ENCODE assay signal across 7 cellular contexts in genomic region chr17:17119533-17119932, GRCh38.
DNase-seq lines count a peak whose midpoint lies in the region; ATAC-seq and TF ChIP-seq lines count a peak whose summit lies in the region.

No MANE protein-coding gene starts in this region.

- no peak overlapping the region; the same call in 1 of the 2 replicates for H4K91ac ChIP-seq in IMR-90 (ENCODE audit: insufficient read depth, low read depth, low read length)

- peaks cover 93% of the 10 kb centered on the region for H4K20me1 ChIP-seq in IMR-90 (ENCODE audit: insufficient read depth, low read length)

- no peak overlapping the region for H2AFZ ChIP-seq in IMR-90 (replicated peaks; ENCODE audit: low read length, poor library complexity)

- H3K79me1 ChIP-seq in IMR-90 (ENCODE audit: low read depth in 1 of 2, low read length in 2 of 2): peaks cover 50 to 94% of the 10 kb centered on the region in 2 experiments

- TF ChIP-seq RAD21 in IMR-90 (IDR thresholded peaks at IDR 0.05; ENCODE audit: low read length): no peak

- peak overlapping the region; percentile 27; the same call in 1 of the 2 replicates for H3K4me2 ChIP-seq in IMR-90 (ENCODE audit: low read depth, low read length)

- H2BK120ac ChIP-seq in IMR-90 (ENCODE audit: low read depth, low read length): no peak overlapping the region

- no peaks in the 10 kb centered on the region for H3K36me3 Mint-ChIP-seq in activated T-cell treated with anti-CD3 and anti-CD28 coated beads, Interleukin-2, amount 50 U/mL, for 24 hours (ENCODE audit: low read depth)

- H2BK5ac ChIP-seq in IMR-90 (ENCODE audit: low read depth, low read length, poor library complexity, severe bottlenecking): peak overlapping the region; percentile 14

- peak; percentile 86 for DNase-seq in IMR-90
- DNase-seq in activated T-cell treated with anti-CD3 and anti-CD28 coated beads, Interleukin-2, amount 50 U/mL, for 24 hours: peak; percentile 74
- DNase-seq in cardiac muscle cell (ENCODE audit: low read depth in 1 of 2, low spot score in 1 of 2): peak in 1 of 2 donors; percentile 29
- DNase-seq in stimulated activated CD4-positive, alpha-beta T cell treated with anti-CD3 and anti-CD28 coated beads, TNF-alpha, amount 100 ng/mL, for 1 hour (ENCODE audit: low read depth in 3 of 3, low spot score in 1 of 3): peak; percentile 22 to 43 (median 36)
- no peak for DNase-seq in NCI-H146 (lab: John Stamatoyannopoulos, UW)
- no peak for DNase-seq in COLO829 (ENCODE audit: low spot score)
- no peak for DNase-seq in NAMALWA (ENCODE audit: low spot score)

- H4K8ac ChIP-seq in IMR-90 (ENCODE audit: low read depth in 2 of 2, low read length in 2 of 2): peak overlapping the region in 1 of 2 experiments; percentile 59; a peak in 1 of 4 replicates

- TF ChIP-seq CTCF in IMR-90 (conservative IDR thresholded peaks at IDR 0.05; ENCODE audit: low read depth, low read length) (no peak), cardiac muscle cell (IDR thresholded peaks at IDR 0.05; ENCODE audit: low read depth, low read length) (no peak)

- dilution Hi-C loops in IMR-90 (cut with HindIII; ENCODE audit: low sequenced_read_pairs, unreplicated experiment): no loop called here

- TF ChIP-seq POLR2A in IMR-90 (IDR thresholded peaks at IDR 0.05; ENCODE audit: low read depth, low read length): no peak

- peak overlapping the region; percentile 36; the same call in 1 of the 2 replicates for H3K4ac ChIP-seq in IMR-90 (ENCODE audit: low read depth, low read length)

- H4K5ac ChIP-seq in IMR-90 (ENCODE audit: low read depth, low read length): peak overlapping the region; percentile 42; the same call in 1 of the 2 replicates

- H2AK5ac ChIP-seq in IMR-90 (ENCODE audit: low read depth, low read length): peak overlapping the region; percentile 78; the same call in 1 of the 2 replicates

- H3K9me3 ChIP-seq in IMR-90 (ENCODE audit: control insufficient read depth, insufficient read depth, low read length): no peaks in the 10 kb centered on the region
- H3K9me3 ChIP-seq in cardiac muscle cell (ENCODE audit: low read depth): no peaks in the 10 kb centered on the region

- H3K18ac ChIP-seq in IMR-90 (ENCODE audit: low read depth, low read length): no peak overlapping the region

- no TSS peak for BruUV-seq in IMR-90 (replicated peaks; lab: Mats Ljungman, UMichigan)

- no peak overlapping the region for H3K4me3 ChIP-seq in IMR-90 (ENCODE audit: insufficient read depth, low read depth, low read length)
- H3K4me3 ChIP-seq in cardiac muscle cell: no peak overlapping the region

- peak; percentile 54 for ATAC-seq in IMR-90 (ENCODE audit: low read depth)

- H3K4me1 ChIP-seq in IMR-90 (ENCODE audit: control insufficient read depth, insufficient read depth, low read length): peaks cover 31% of the 10 kb centered on the region
- peaks cover 9% of the 10 kb centered on the region for H3K4me1 ChIP-seq in cardiac muscle cell (ENCODE audit: low read depth)

- H3K9ac ChIP-seq in IMR-90 (ENCODE audit: low read depth, low read length): no peak overlapping the region

- H3K27me3 Mint-ChIP-seq in activated T-cell treated with anti-CD3 and anti-CD28 coated beads, Interleukin-2, amount 50 U/mL, for 24 hours: no peaks in the 10 kb centered on the region

- no peaks in the 10 kb centered on the region for H3K9me3 Mint-ChIP-seq in activated T-cell treated with anti-CD3 and anti-CD28 coated beads, Interleukin-2, amount 50 U/mL, for 24 hours

- H3K36me3 ChIP-seq in IMR-90 (ENCODE audit: control insufficient read depth, insufficient read depth, low read length): no peaks in the 10 kb centered on the region
- no peaks in the 10 kb centered on the region for H3K36me3 ChIP-seq in cardiac muscle cell

- no peak overlapping the region for H3K56ac ChIP-seq in IMR-90 (ENCODE audit: extremely low read depth, insufficient read depth, low read length)

- POLR2A ChIA-PET in IMR-90 (lab: Charles Lee; ENCODE audit: unreplicated experiment): no interaction called here

- peak overlapping the region; percentile 7 for H3K4me3 Mint-ChIP-seq in activated T-cell treated with anti-CD3 and anti-CD28 coated beads, Interleukin-2, amount 50 U/mL, for 24 hours

- H2BK15ac ChIP-seq in IMR-90 (ENCODE audit: low read depth, low read length): no peak overlapping the region

- peak overlapping the region; percentile 93 for H3K27ac Mint-ChIP-seq in activated T-cell treated with anti-CD3 and anti-CD28 coated beads, Interleukin-2, amount 50 U/mL, for 24 hours

- H3K9me1 ChIP-seq in IMR-90 (ENCODE audit: insufficient read depth, low read length): peaks cover 65% of the 10 kb centered on the region

- H3K27ac ChIP-seq in IMR-90 (ENCODE audit: insufficient read depth, low read length): peak overlapping the region; percentile 10; the same call in 1 of the 2 replicates
- peak overlapping the region; percentile 69 for H3K27ac ChIP-seq in cardiac muscle cell

- CTCF ChIA-PET in IMR-90 (lab: Yijun Ruan, JAX): interaction anchor here (1.4 to 1.6 kb wide), 2 partner anchors 11 to 22 kb away, joined by 3 to 6 read pairs; no protein-coding TSS in a partner anchor

- peak overlapping the region; percentile 79 for H3K14ac ChIP-seq in IMR-90 (replicated peaks; ENCODE audit: low read depth, low read length)

- WGBS in IMR-90 (ENCODE audit: extremely low coverage in 2 of 2, insufficient read length in 1 of 2), 2 experiments: no CpG with 5 or more reads among the region's 5 CpGs

- in situ Hi-C loops in IMR-90 (cut with MboI; ENCODE audit: low sequenced_read_pairs): no loop called here

- H3K27me3 ChIP-seq in IMR-90 (ENCODE audit: control insufficient read depth, insufficient read depth, low read length) (no peaks in the 10 kb centered on the region), cardiac muscle cell (no peaks in the 10 kb centered on the region)

- peaks cover 90% of the 10 kb centered on the region for H3K4me1 Mint-ChIP-seq in activated T-cell treated with anti-CD3 and anti-CD28 coated beads, Interleukin-2, amount 50 U/mL, for 24 hours (ENCODE audit: low read depth)

- 0 out of 2 replicates have a peak overlapping the region, but pooled peaks have one; percentile 29 for H3K23ac ChIP-seq in IMR-90 (ENCODE audit: low read depth, low read length)

- H2AK9ac ChIP-seq in IMR-90 (replicated peaks; ENCODE audit: low read depth, low read length, poor library complexity): peak overlapping the region; percentile 81

- H2BK20ac ChIP-seq in IMR-90 (ENCODE audit: low read depth, low read length): no peak overlapping the region

- intact Hi-C loops in IMR-90 (cut with micrococcal nuclease): no loop called here

TF ChIP-seq in IMR-90, 13 proteins besides CTCF, POLR2A, EP300 and RAD21:
- no peak for TF ChIP-seq CHD1 (IDR thresholded peaks at IDR 0.05; ENCODE audit: low read depth, low read length)
- TF ChIP-seq MAZ (IDR thresholded peaks at IDR 0.05; ENCODE audit: borderline replicate concordance, low read depth, low read length): no peak
- peak; percentile 67 for TF ChIP-seq MXI1 (IDR thresholded peaks at IDR 0.05; ENCODE audit: borderline replicate concordance, low read depth, low read length)
- TF ChIP-seq BHLHE40 (IDR thresholded peaks at IDR 0.05; ENCODE audit: low read depth, low read length): peak; percentile 91
- TF ChIP-seq NFE2L2 (IDR thresholded peaks at IDR 0.05; ENCODE audit: low read depth, low read length): no peak
- TF ChIP-seq RCOR1 (IDR thresholded peaks at IDR 0.05; ENCODE audit: insufficient replicate concordance, low read length): no peak
- TF ChIP-seq RFX5 (IDR thresholded peaks at IDR 0.05; ENCODE audit: low read depth, low read length): no peak
- peak; percentile 43; the same call in 1 of the 2 replicates for TF ChIP-seq FOS (IDR thresholded peaks at IDR 0.05; ENCODE audit: low read depth, low read length)
- no peak for TF ChIP-seq SMC3 (IDR thresholded peaks at IDR 0.05; ENCODE audit: low read depth, low read length)
- peak; percentile 25; the same call in 1 of the 2 replicates for TF ChIP-seq USF2 (IDR thresholded peaks at IDR 0.05; ENCODE audit: low read depth, low read length)
- peak; percentile 62; the same call in 1 of the 2 replicates for TF ChIP-seq MAFK (IDR thresholded peaks at IDR 0.05; ENCODE audit: low read depth, low read length)
- TF ChIP-seq CEBPB (IDR thresholded peaks at IDR 0.05; ENCODE audit: low read depth, low read length): peak; percentile 24; the same call in 1 of the 2 replicates
- TF ChIP-seq ELK1 (IDR thresholded peaks at IDR 0.05; ENCODE audit: borderline replicate concordance, low read depth, low read length): no peak

Comparison
In these comparisons a context has a peak if more than half of its experiments do, and no peak if none do; other contexts are left out.
1. DNase-seq: peak in IMR-90 (single experiment), activated T-cell treated with anti-CD3 and anti-CD28 coated beads, Interleukin-2, amount 50 U/mL, for 24 hours (single experiment) and stimulated activated CD4-positive, alpha-beta T cell treated with anti-CD3 and anti-CD28 coated beads, TNF-alpha, amount 100 ng/mL, for 1 hour (3 of 3); none in NCI-H146 (single experiment), COLO829 (single experiment) and NAMALWA (single experiment).